ENCODE assay signal across 8 cellular contexts in the genomic region with DNA sequence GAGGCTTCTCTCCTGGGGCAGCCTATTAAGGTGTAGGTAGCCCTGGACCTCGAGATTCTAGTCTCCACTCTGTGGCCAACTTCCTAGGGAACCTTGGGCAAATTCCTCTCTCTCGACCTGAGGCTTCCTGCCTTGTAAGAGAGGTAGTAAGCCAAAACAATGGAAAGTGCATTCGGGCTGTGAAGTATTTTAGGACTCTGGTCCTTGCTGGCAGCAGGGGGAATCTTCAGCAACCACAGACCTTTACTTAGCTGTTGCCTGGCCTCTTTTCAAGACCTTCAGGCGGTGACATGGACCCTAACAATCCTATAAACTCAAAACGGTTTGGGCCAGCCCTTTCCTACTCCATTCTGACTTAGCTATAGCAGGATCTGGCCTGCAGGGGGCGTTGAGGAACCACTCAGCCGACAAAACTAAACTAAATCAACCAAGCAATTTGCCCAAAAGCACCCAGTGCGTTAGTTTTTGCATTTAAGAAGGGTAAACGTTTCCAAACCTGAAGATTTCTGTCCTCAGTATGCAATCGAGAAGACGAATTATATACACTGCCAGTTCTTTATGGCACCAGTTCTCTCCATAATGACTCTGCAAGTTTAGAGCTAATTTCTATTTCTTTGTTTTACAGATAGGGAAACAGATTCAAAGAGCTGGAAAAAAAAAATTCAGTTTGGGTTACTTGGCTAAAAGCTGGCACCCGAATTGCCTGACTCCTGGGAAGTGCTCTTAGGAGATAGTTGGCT. TPM values are rescaled to one million over a fixed set of nuclear protein-coding genes. Genes with fewer than 3 reads are reported as not detected.
DNase-seq lines count a peak whose midpoint lies in the region; ATAC-seq and TF ChIP-seq lines count a peak whose summit lies in the region.

No MANE protein-coding gene starts in this region.

- DNase-seq in NCI-H1417 (lab: John Stamatoyannopoulos, UW) (peak; percentile 45 to 83 (median 59)), NCI-H1417 treated with DMSO at 0.1 percent for 48 hours (lab: John Stamatoyannopoulos, UW) (no peak), NCI-H1105 treated with DMSO at 0.1 percent for 48 hours (lab: John Stamatoyannopoulos, UW) (peak; percentile 65), T-cell (peak; percentile 62 to 86 (median 78)), amniotic epithelial cell (ENCODE audit: low read depth) (peak; percentile 69), left cardiac atrium (peak; percentile 81), progenitor cell of endocrine pancreas (ENCODE audit: low spot score, unreplicated experiment) (peak; percentile 63), type B pancreatic cell (ENCODE audit: extremely low spot score, unreplicated experiment) (peak; percentile 80)

- H3K4me3 Mint-ChIP-seq in T-cell: peak overlapping the region; percentile 65 to 93 (median 83)
- H3K4me3 Mint-ChIP-seq in progenitor cell of endocrine pancreas (ENCODE audit: low read depth): peak overlapping the region; percentile 43
- peak overlapping the region; percentile 73 for H3K4me3 Mint-ChIP-seq in type B pancreatic cell

- peak overlapping the region; percentile 88 to 94 for H3K27ac Mint-ChIP-seq in T-cell
- peak overlapping the region; percentile 98 for H3K27ac Mint-ChIP-seq in progenitor cell of endocrine pancreas
- H3K27ac Mint-ChIP-seq in type B pancreatic cell: peak overlapping the region; percentile 92

- H3K9me3 Mint-ChIP-seq in T-cell (no peaks in the 10 kb centered on the region), progenitor cell of endocrine pancreas (ENCODE audit: low read depth) (no peaks in the 10 kb centered on the region), type B pancreatic cell (no peaks in the 10 kb centered on the region)

- POLR2A ChIA-PET in T-cell (lab: Charles Lee): interaction anchor here in 1 of 2 donors (0.5 to 1.4 kb wide), 5 partner anchors 16 to 257 kb away, joined by 3 to 19 read pairs (median 3); partner anchors contain the start of gene MED18

- H3K27me3 Mint-ChIP-seq in T-cell: no peaks in the 10 kb centered on the region
- H3K27me3 Mint-ChIP-seq in progenitor cell of endocrine pancreas: no peaks in the 10 kb centered on the region
- no peaks in the 10 kb centered on the region for H3K27me3 Mint-ChIP-seq in type B pancreatic cell

- H3K36me3 Mint-ChIP-seq in T-cell (no peaks in the 10 kb centered on the region), progenitor cell of endocrine pancreas (ENCODE audit: insufficient read depth) (no peaks in the 10 kb centered on the region), type B pancreatic cell (no peaks in the 10 kb centered on the region)

- H3K4me1 Mint-ChIP-seq in T-cell (peaks cover 44 to 53% (median 51%) of the 10 kb centered on the region in 3 donors), progenitor cell of endocrine pancreas (ENCODE audit: low read depth) (peaks cover 39% of the 10 kb centered on the region), type B pancreatic cell (ENCODE audit: unreplicated experiment) (peaks cover 28% of the 10 kb centered on the region)

- peak in 3 of 4 experiments; percentile 31 to 41 (median 39) for ATAC-seq in T-cell (replicated peaks in 1 of 4)
- peak; percentile 49 to 69 for ATAC-seq in left cardiac atrium

- intact Hi-C loops in left cardiac atrium (cut with DNase I): loop anchor here in 1 of 2 donors (5.0 kb wide), 1 partner anchor 79 kb away; the partner anchor contains the start of gene MED18

- TF ChIP-seq CTCF in progenitor cell of endocrine pancreas (IDR thresholded peaks at IDR 0.05; ENCODE audit: unreplicated experiment) (peak; percentile 94), type B pancreatic cell (conservative IDR thresholded peaks at IDR 0.05) (peak; percentile 97)

- CTCF ChIA-PET in T-cell (lab: Charles Lee): interaction anchor here (0.6 to 2.7 kb wide), 40 partner anchors 8 to 1125 kb away, joined by 3 to 20 read pairs (median 4); partner anchors contain the start of genes ATP5IF1 (in 1 of the 2), MED18 (in 1 of the 2), PHACTR4 (in 1 of the 2) and RCC1 (in 1 of the 2)

RNA-seq across cellular contexts. Expression of gene SESN2, which starts 10.9 kb away (rescaled TPM):
- total RNA-seq in T-cell: 10 to 100 TPM in 1 of 5 donors, 1 to 10 TPM in 4; 7.1 to 11.9 (median 8.6) TPM
- 1 to 10 TPM; 4.4 to 4.5 TPM for total RNA-seq in left cardiac atrium
- total RNA-seq in progenitor cell of endocrine pancreas: 22.2 and 25.8 TPM in 2 replicates
- total RNA-seq in type B pancreatic cell (ENCODE audit: low replicate concordance): 21.5 and 40.2 TPM in 2 replicates

RNA-seq across cellular contexts. Expression of gene ATP5IF1, which starts 12.5 kb away (rescaled TPM):
- total RNA-seq in T-cell: 100 to 1,000 TPM in 1 of 5 donors, 10 to 100 TPM in 4; 74.4 to 106 (median 93.5) TPM
- total RNA-seq in left cardiac atrium: 100 to 1,000 TPM; 241 to 296 TPM
- 130 and 152 TPM in 2 replicates for total RNA-seq in progenitor cell of endocrine pancreas
- total RNA-seq in type B pancreatic cell (ENCODE audit: low replicate concordance): 143 and 144 TPM in 2 replicates

RNA-seq across cellular contexts. Expression of gene DNAJC8, which starts 15.6 kb away (rescaled TPM):
- total RNA-seq in T-cell (10 to 100 TPM; 61.8 to 68.0 (median 67.2) TPM), left cardiac atrium (10 to 100 TPM; 59.6 to 62.1 TPM), progenitor cell of endocrine pancreas (87.1 and 90.3 TPM in 2 replicates), type B pancreatic cell (ENCODE audit: low replicate concordance) (60.3 and 90.2 TPM in 2 replicates)
